Comparison of ENCODE assay signal across 8 cellular contexts in the genomic region with DNA sequence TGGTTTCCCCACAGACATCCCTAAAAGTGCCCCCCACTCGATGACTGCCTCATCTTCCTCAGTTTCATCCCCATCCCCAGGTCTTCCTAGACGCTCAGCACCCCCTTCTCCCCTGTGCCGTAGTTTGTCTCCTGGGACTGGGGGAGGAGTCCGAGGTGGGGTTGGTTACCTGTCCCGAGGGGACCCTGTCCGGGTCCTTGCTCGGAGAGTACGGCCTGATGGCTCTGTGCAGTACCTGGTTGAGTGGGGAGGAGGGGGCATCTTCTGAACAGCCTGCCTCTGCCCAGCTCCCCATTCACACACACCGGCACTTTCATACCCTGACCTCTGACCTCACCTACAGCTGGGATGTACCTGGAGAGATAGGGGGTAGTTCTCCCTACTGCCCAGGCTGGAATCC. TPM values are rescaled to one million over a fixed set of nuclear protein-coding genes. Genes with fewer than 3 reads are reported as not detected.
A peak's percentile ranks its signal among the peaks of the same experiment; 100 is the strongest.
DNase-seq lines count a peak whose midpoint lies in the region; ATAC-seq and TF ChIP-seq lines count a peak whose summit lies in the region.
"Had no signal": no experiment of that assay in that cellular context is flagged by ENCODE, and none has a peak within 500 bp of the region (broad histone marks: within the 10 kb centered on the region; RNA-seq: fewer than 3 reads in every experiment).

No MANE protein-coding gene starts in this region.

- peak overlapping the region; percentile 99 for H3K4me2 ChIP-seq in GM23338
- peak overlapping the region; percentile 85 for H3K4me2 ChIP-seq in fibroblast of lung (ENCODE audit: extremely low read depth, insufficient read depth, low read length)

- H3F3A ChIP-seq in GM23338 (replicated peaks; ENCODE audit: low read depth) = peaks cover 26% of the 10 kb centered on the region

- H3K79me2 ChIP-seq in GM23338 (replicated peaks; ENCODE audit: insufficient read depth) (peaks cover 48% of the 10 kb centered on the region), fibroblast of lung (ENCODE audit: control insufficient read depth, insufficient read depth, low read length) (peaks cover 60% of the 10 kb centered on the region)

- H3K27ac Mint-ChIP-seq in GM23338 (peak overlapping the region; percentile 54), T-helper 17 cell (peak overlapping the region; percentile 100)

- intact Hi-C loops in sigmoid colon (cut with DNase I) = loop anchor here (5.0 to 10.0 kb wide), 2 partner anchors 444 to 1221 kb away; partner anchors contain the start of genes GPSM3 and PBX2

- H3K9me3 ChIP-seq in T-helper 17 cell (ENCODE audit: control insufficient read depth, low read length, poor library complexity, severe bottlenecking) (no peaks in the 10 kb centered on the region), fibroblast of lung (ENCODE audit: control insufficient read depth, insufficient read depth, low read depth, low read length) (no peaks in the 10 kb centered on the region), sigmoid colon (no peaks in the 10 kb centered on the region)

- TF ChIP-seq EP300 in sigmoid colon (IDR thresholded peaks at IDR 0.05) = no peak

- peaks cover 58% of the 10 kb centered on the region for H3K4me1 Mint-ChIP-seq in GM23338
- H3K4me1 Mint-ChIP-seq in T-helper 17 cell = peaks cover 71% of the 10 kb centered on the region

- no peak for DNase-seq in GM23338 (ENCODE audit: low spot score)
- DNase-seq in T-helper 17 cell = no peak
- DNase-seq in fibroblast of lung (ENCODE audit: low read depth in 2 of 2) = no peak
- DNase-seq in sigmoid colon = no peak
- DNase-seq: NCI-H774 had no signal

- H3K4me3 ChIP-seq in GM23338 = peak overlapping the region; percentile 98; the same call in 1 of the 2 replicates
- H3K4me3 ChIP-seq in fibroblast of lung (replicated peaks in 1 of 4; ENCODE audit: control extremely low read depth in 1 of 4, insufficient read depth in 1 of 4, low read depth in 3 of 4, low read length in 4 of 4) = peak overlapping the region; percentile 77 to 95 (median 83)
- H3K4me3 ChIP-seq in sigmoid colon = no peak overlapping the region

- peaks cover 14% of the 10 kb centered on the region; the same call in 1 of the 2 replicates for H3K36me3 ChIP-seq in GM23338 (ENCODE audit: insufficient read depth)
- H3K36me3 ChIP-seq in fibroblast of lung (ENCODE audit: control insufficient read depth, insufficient read depth, low read length) = peaks cover 7% of the 10 kb centered on the region
- peaks cover 12 to 48% (median 29%) of the 10 kb centered on the region in 4 donors for H3K36me3 ChIP-seq in sigmoid colon

- peaks cover 31% of the 10 kb centered on the region for H3K27me3 Mint-ChIP-seq in GM23338 (ENCODE audit: insufficient read depth, low read depth, poor library complexity)
- H3K27me3 Mint-ChIP-seq in T-helper 17 cell = no peaks in the 10 kb centered on the region

- H3K27ac ChIP-seq in GM23338 (ENCODE audit: low read depth) = no peak overlapping the region
- H3K27ac ChIP-seq in fibroblast of lung (ENCODE audit: insufficient read depth, low read length) = peak overlapping the region; percentile 100
- peak overlapping the region in 3 of 4 donors; percentile 93 to 97 (median 95) for H3K27ac ChIP-seq in sigmoid colon

- no peak overlapping the region for H2AFZ ChIP-seq in GM23338
- H2AFZ ChIP-seq in fibroblast of lung (ENCODE audit: low read length) = no peak overlapping the region

- H3K27me3 ChIP-seq in GM23338 (ENCODE audit: insufficient read depth) = no peaks in the 10 kb centered on the region
- no peaks in the 10 kb centered on the region for H3K27me3 ChIP-seq in fibroblast of lung (ENCODE audit: control insufficient read depth, insufficient read depth, low read length)
- H3K27me3 ChIP-seq in sigmoid colon = no peaks in the 10 kb centered on the region

- H4K20me1 ChIP-seq in GM23338 (replicated peaks; ENCODE audit: insufficient read depth) = peaks cover 22% of the 10 kb centered on the region
- H4K20me1 ChIP-seq in fibroblast of lung (ENCODE audit: control insufficient read depth, extremely low read depth, insufficient read depth, low read length) = no peaks in the 10 kb centered on the region

- no peak for TF ChIP-seq CTCF in GM23338 (conservative IDR thresholded peaks at IDR 0.05; ENCODE audit: low read depth in 2 of 2)
- TF ChIP-seq CTCF in fibroblast of lung (conservative IDR thresholded peaks at IDR 0.05 in 1 of 2, IDR thresholded peaks at IDR 0.05 in 1 of 2; ENCODE audit: low read depth in 1 of 2, low read length in 2 of 2) = no peak
- TF ChIP-seq CTCF in sigmoid colon (IDR thresholded peaks at IDR 0.05) = no peak

- H3K4me3 Mint-ChIP-seq in GM23338 (peak overlapping the region; percentile 99), T-helper 17 cell (peak overlapping the region; percentile 97)

- H3K4me1 ChIP-seq in GM23338 (ENCODE audit: insufficient read depth) (peaks cover 44% of the 10 kb centered on the region), fibroblast of lung (ENCODE audit: control insufficient read depth, extremely low read depth, insufficient read depth, low read length) (peaks cover 24% of the 10 kb centered on the region), sigmoid colon (peaks cover 0 to 66% (median 57%) of the 10 kb centered on the region in 4 donors)

- H3K9me3 Mint-ChIP-seq in GM23338 = no peaks in the 10 kb centered on the region

- H3K9me2 ChIP-seq in GM23338 (ENCODE audit: insufficient read depth) = no peaks in the 10 kb centered on the region

- H3K36me3 Mint-ChIP-seq in GM23338 (ENCODE audit: low read depth) (peaks cover 56% of the 10 kb centered on the region), T-helper 17 cell (ENCODE audit: low read depth) (peaks cover 12% of the 10 kb centered on the region)

- ATAC-seq in GM23338 = no peak
- ATAC-seq in T-helper 17 cell = no peak
- ATAC-seq in GM18868 (IDR thresholded peaks at IDR 0.05; ENCODE audit: unreplicated experiment) = no peak
- no peak for ATAC-seq in HG02870 (IDR thresholded peaks at IDR 0.05; ENCODE audit: unreplicated experiment)
- ATAC-seq in HG02798 (IDR thresholded peaks at IDR 0.05; ENCODE audit: poor library complexity, unreplicated experiment) = no peak

- TF ChIP-seq POLR2A in sigmoid colon (IDR thresholded peaks at IDR 0.05) = no peak

- 84 to 86% methylated on average over 9 of the region's 9 CpGs for WGBS in sigmoid colon, 2 donors

- no peak overlapping the region for H3K9ac ChIP-seq in fibroblast of lung (ENCODE audit: insufficient read depth, low read length)

RNA-seq across cellular contexts. Expression of gene CUTA, which starts 2.1 kb away (rescaled TPM):
- 193 and 207 TPM in 2 replicates for total RNA-seq in GM23338 (2014; rRNA removed; shearing (Covaris generic))
- polyA plus RNA-seq in GM23338 (2016; fragmentation: Nextera tagmentation; extraction: Ambion mirVana) = 421 and 426 TPM in 2 replicates
- total RNA-seq in T-helper 17 cell = 100 to 1,000 TPM; 195 to 196 TPM
- 105 and 127 TPM in 2 replicates for total RNA-seq in fibroblast of lung
- polyA plus RNA-seq in fibroblast of lung = 264 and 347 TPM in 2 replicates
- 404 and 504 TPM in 2 replicates for polyA plus RNA-seq in fibroblast of lung (2012)
- polyA minus RNA-seq in fibroblast of lung (ENCODE audit: low replicate concordance) = 203 and 241 TPM in 2 replicates
- total RNA-seq in sigmoid colon = 100 to 1,000 TPM; 102 to 148 (median 120) TPM
- 100 to 1,000 TPM; 110 to 193 (median 153) TPM for polyA plus RNA-seq in sigmoid colon

RNA-seq across cellular contexts. Expression of gene SYNGAP1, which starts 4.0 kb away (rescaled TPM):
- total RNA-seq in GM23338 (2014; rRNA removed; shearing (Covaris generic)) = 36.9 and 45.0 TPM in 2 replicates
- polyA plus RNA-seq in GM23338 (2016; fragmentation: Nextera tagmentation; extraction: Ambion mirVana) (12.9 and 13.9 TPM in 2 replicates), fibroblast of lung (3.6 and 5.9 TPM in 2 replicates), sigmoid colon (10 to 100 TPM in 1 of 3 donors, 1 to 10 TPM in 1, under 1 TPM in 1; 0.92 to 17.8 (median 2.4) TPM)
- total RNA-seq in T-helper 17 cell (10 to 100 TPM; 82.3 to 83.9 TPM), fibroblast of lung (4.6 and 7.3 TPM in 2 replicates), sigmoid colon (10 to 100 TPM in 1 of 4 donors, 1 to 10 TPM in 3; 6.4 to 24.6 (median 9.9) TPM)
- 13.7 and 14.9 TPM in 2 replicates for polyA plus RNA-seq in fibroblast of lung (2012)
- 8.8 and 12.5 TPM in 2 replicates for polyA minus RNA-seq in fibroblast of lung (ENCODE audit: low replicate concordance)

RNA-seq across cellular contexts. Expression of gene PHF1, which starts 5.0 kb away (rescaled TPM):
- total RNA-seq in GM23338 (2014; rRNA removed; shearing (Covaris generic)) = 33.2 and 46.7 TPM in 2 replicates
- polyA plus RNA-seq in GM23338 (2016; fragmentation: Nextera tagmentation; extraction: Ambion mirVana) (29.4 and 31.4 TPM in 2 replicates), fibroblast of lung (29.6 and 32.9 TPM in 2 replicates), sigmoid colon (10 to 100 TPM; 22.4 to 43.2 (median 43.2) TPM)
- total RNA-seq in T-helper 17 cell (100 to 1,000 TPM; 448 to 472 TPM), fibroblast of lung (24.4 and 28.9 TPM in 2 replicates), sigmoid colon (10 to 100 TPM; 57.1 to 82.3 (median 66.0) TPM)
- 33.7 and 33.9 TPM in 2 replicates for polyA plus RNA-seq in fibroblast of lung (2012)
- polyA minus RNA-seq in fibroblast of lung (ENCODE audit: low replicate concordance) = 47.0 and 75.3 TPM in 2 replicates

RNA-seq across cellular contexts. Expression of gene KIFC1, which starts 24.2 kb away (rescaled TPM):
- 61.7 and 64.4 TPM in 2 replicates for total RNA-seq in GM23338 (2014; rRNA removed; shearing (Covaris generic))
- polyA plus RNA-seq in GM23338 (2016; fragmentation: Nextera tagmentation; extraction: Ambion mirVana) (10.1 and 10.3 TPM in 2 replicates), fibroblast of lung (8.0 and 36.6 TPM in 2 replicates), sigmoid colon (10 to 100 TPM in 1 of 3 donors, 1 to 10 TPM in 2; 1.2 to 23.0 (median 4.6) TPM)
- total RNA-seq in T-helper 17 cell (1 to 10 TPM; 1.3 to 3.7 TPM), fibroblast of lung (0.51 and 5.3 TPM in 2 replicates), sigmoid colon (1 to 10 TPM in 2 of 4 donors, under 1 TPM in 2; 0.49 to 5.5 (median 1.3) TPM)
- polyA plus RNA-seq in fibroblast of lung (2012) = 7.5 and 33.4 TPM in 2 replicates
- polyA minus RNA-seq in fibroblast of lung (ENCODE audit: low replicate concordance) = 6.1 and 27.2 TPM in 2 replicates

RNA-seq across cellular contexts. Expression of gene ZBTB9, which starts 38.5 kb away (rescaled TPM):
- 17.9 and 25.2 TPM in 2 replicates for total RNA-seq in GM23338 (2014; rRNA removed; shearing (Covaris generic))
- polyA plus RNA-seq in GM23338 (2016; fragmentation: Nextera tagmentation; extraction: Ambion mirVana) = 13.5 and 13.6 TPM in 2 replicates
- 1 to 10 TPM; 3.9 to 4.4 TPM for total RNA-seq in T-helper 17 cell
- total RNA-seq in fibroblast of lung = 4.1 and 4.9 TPM in 2 replicates
- polyA plus RNA-seq in fibroblast of lung = 5.2 and 6.7 TPM in 2 replicates
- 5.6 and 8.8 TPM in 2 replicates for polyA plus RNA-seq in fibroblast of lung (2012)
- 5.5 and 10.2 TPM in 2 replicates for polyA minus RNA-seq in fibroblast of lung (ENCODE audit: low replicate concordance)
- total RNA-seq in sigmoid colon = 1 to 10 TPM; 1.1 to 3.6 (median 1.4) TPM
- 1 to 10 TPM in 2 of 3 donors, under 1 TPM in 1; 0.60 to 4.2 (median 1.8) TPM for polyA plus RNA-seq in sigmoid colon

Comparison
In these comparisons a context has a peak if more than half of its experiments do, and no peak if none do; other contexts are left out.
1. H3K4me3 ChIP-seq: peak in GM23338 (single experiment) and fibroblast of lung (4 of 4); none in sigmoid colon (0 of 4).